27 cellular contexts compared by ENCODE assay signal in the genomic region with DNA sequence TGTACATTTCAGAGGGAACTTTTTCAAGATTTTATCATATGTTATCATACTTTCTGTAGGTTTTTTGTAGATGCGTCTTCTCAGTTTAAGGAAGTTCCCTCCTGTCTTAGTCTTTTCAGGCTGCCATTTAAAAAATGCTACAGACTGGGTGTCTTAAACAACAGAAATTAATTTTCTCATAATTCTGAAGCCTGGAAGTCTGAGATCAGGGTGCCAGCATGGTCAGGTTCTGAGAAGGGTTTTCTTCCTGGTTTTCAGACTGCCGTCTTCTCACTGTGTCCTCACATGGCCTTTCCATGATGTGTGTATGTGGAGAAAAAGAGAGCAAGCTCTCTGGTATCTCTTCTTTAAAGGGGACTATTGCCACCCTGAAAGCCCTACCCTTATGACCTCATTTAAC.
DNase-seq lines count a peak whose midpoint lies in the region; TF ChIP-seq lines count a peak whose summit lies in the region.
"Had no signal": no experiment of that assay in that cellular context is flagged by ENCODE, and none has a peak within 500 bp of the region (broad histone marks: within the 10 kb centered on the region; RNA-seq: fewer than 3 reads in every experiment).

No MANE protein-coding gene starts in this region.

- no peaks in the 10 kb centered on the region for H3K79me2 ChIP-seq in trophoblast cell (ENCODE audit: control insufficient read depth, insufficient read depth, low read length, poor library complexity)

- DNase-seq in trophoblast cell = peak; percentile 78 to 81
- DNase-seq in Peyer's patch = no peak
- DNase-seq: 8988T; ACHN; AML-193; BE2C; C1 segment of cervical spinal cord; Caco-2; Calu3; CD4-positive, alpha-beta memory T cell; CD4-positive, alpha-beta T cell; CD4-positive, CD25-positive, alpha-beta regulatory T cell; CD8-positive, alpha-beta memory T cell; CD8-positive, alpha-beta T cell; COR-L47; DMS 273 treated with DMSO at 0.1 percent for 48 hours; DMS153; DMS53; DMS79; DMS79 treated with DMSO at 0.1 percent for 48 hours; DND-41; EL had no signal

- H3K27me3 ChIP-seq in trophoblast cell (ENCODE audit: insufficient read depth, low read length) (no peaks in the 10 kb centered on the region), Peyer's patch (no peaks in the 10 kb centered on the region)
- H3K27me3 ChIP-seq: BE2C; BLaER1; BLaER1 treated with 17β-estradiol and CSF1 and Interleukin-3, amounts not matched to agents 10 nM and 100 nM had no signal

- H3K79me1 ChIP-seq in trophoblast cell (ENCODE audit: low read length) = no peaks in the 10 kb centered on the region

- no peak overlapping the region for H2AK5ac ChIP-seq in trophoblast cell (ENCODE audit: low read length)

- no CpG with 5 or more reads among the region's 2 CpGs for WGBS in trophoblast cell (ENCODE audit: extremely low coverage, insufficient coverage, insufficient read length)

- H2BK12ac ChIP-seq in trophoblast cell (ENCODE audit: low read length) = no peak overlapping the region

- no peak overlapping the region for H3K14ac ChIP-seq in trophoblast cell (ENCODE audit: low read length)

- H3K27ac ChIP-seq in trophoblast cell (ENCODE audit: low read depth, low read length) = no peak overlapping the region
- H3K27ac ChIP-seq in Peyer's patch = no peak overlapping the region
- H3K27ac ChIP-seq: 22Rv1; A549; BLaER1; BLaER1 treated with 17β-estradiol and CSF1 and Interleukin-3, amounts not matched to agents 10 nM and 100 nM; C4-2B had no signal

- no peak for TF ChIP-seq CTCF in Peyer's patch (IDR thresholded peaks at IDR 0.05)

- no peak overlapping the region for H2BK120ac ChIP-seq in trophoblast cell (ENCODE audit: insufficient read depth, low read length, poor library complexity)

- H3K9ac ChIP-seq in trophoblast cell (ENCODE audit: low read length) = no peak overlapping the region
- H3K9ac ChIP-seq: BLaER1; BLaER1 treated with 17β-estradiol and CSF1 and Interleukin-3, amounts not matched to agents 10 nM and 100 nM had no signal

- no peak overlapping the region for H4K12ac ChIP-seq in trophoblast cell (ENCODE audit: low read depth, low read length)

- H2BK5ac ChIP-seq in trophoblast cell (ENCODE audit: low read depth, low read length, poor library complexity) = no peak overlapping the region

- H2AFZ ChIP-seq in trophoblast cell (ENCODE audit: insufficient read depth, low read length, poor library complexity) = no peak overlapping the region

- no peak overlapping the region for H3K23ac ChIP-seq in trophoblast cell (ENCODE audit: low read length)

- H4K91ac ChIP-seq in trophoblast cell (ENCODE audit: low read depth, low read length) = no peak overlapping the region

- H3K4me1 ChIP-seq in trophoblast cell (ENCODE audit: control insufficient read depth in 1 of 2, insufficient read depth in 2 of 2, low read length in 2 of 2) = no peaks in the 10 kb centered on the region
- H3K4me1 ChIP-seq in Peyer's patch = no peaks in the 10 kb centered on the region
- H3K4me1 ChIP-seq: A549; BLaER1; BLaER1 treated with 17β-estradiol and CSF1 and Interleukin-3, amounts not matched to agents 10 nM and 100 nM; Caco-2 had no signal

- H4K8ac ChIP-seq in trophoblast cell (ENCODE audit: low read depth, low read length) = no peak overlapping the region

- no peak overlapping the region for H3K4me3 ChIP-seq in trophoblast cell (ENCODE audit: low read depth, low read length)
- no peak overlapping the region for H3K4me3 ChIP-seq in Peyer's patch
- H3K4me3 ChIP-seq: A549; BLaER1; BLaER1 treated with 17β-estradiol and CSF1 and Interleukin-3, amounts not matched to agents 10 nM and 100 nM had no signal

- H3K36me3 ChIP-seq in trophoblast cell (ENCODE audit: control insufficient read depth in 1 of 2, insufficient read depth in 2 of 2, low read length in 2 of 2) (no peaks in the 10 kb centered on the region), Peyer's patch (no peaks in the 10 kb centered on the region)
- H3K36me3 ChIP-seq: BE2C; BLaER1; BLaER1 treated with 17β-estradiol and CSF1 and Interleukin-3, amounts not matched to agents 10 nM and 100 nM had no signal

- H3K4me2 ChIP-seq in trophoblast cell (ENCODE audit: low read length) = no peak overlapping the region
- H3K4me2 ChIP-seq: A549; BLaER1; BLaER1 treated with 17β-estradiol and CSF1 and Interleukin-3, amounts not matched to agents 10 nM and 100 nM had no signal

- TF ChIP-seq POLR2A in Peyer's patch (IDR thresholded peaks at IDR 0.05) = no peak

- H3K4ac ChIP-seq in trophoblast cell (ENCODE audit: low read depth, low read length) = no peak overlapping the region

- H3K18ac ChIP-seq in trophoblast cell (ENCODE audit: low read length) = no peak overlapping the region

- H3K9me3 ChIP-seq in trophoblast cell (ENCODE audit: insufficient read depth, low read depth, low read length) (no peaks in the 10 kb centered on the region), Peyer's patch (peaks cover 0 to 3% (median 0%) of the 10 kb centered on the region in 4 donors)
- H3K9me3 ChIP-seq: A549, BLaER1, Caco-2 had no signal

Comparison
In these comparisons a context has a peak if more than half of its experiments do, and no peak if none do; other contexts are left out.
1. DNase-seq: peak in trophoblast cell (2 of 2); none in Peyer's patch (0 of 3).